Comparison of ENCODE assay signal across 14 cellular contexts in the genomic region with DNA sequence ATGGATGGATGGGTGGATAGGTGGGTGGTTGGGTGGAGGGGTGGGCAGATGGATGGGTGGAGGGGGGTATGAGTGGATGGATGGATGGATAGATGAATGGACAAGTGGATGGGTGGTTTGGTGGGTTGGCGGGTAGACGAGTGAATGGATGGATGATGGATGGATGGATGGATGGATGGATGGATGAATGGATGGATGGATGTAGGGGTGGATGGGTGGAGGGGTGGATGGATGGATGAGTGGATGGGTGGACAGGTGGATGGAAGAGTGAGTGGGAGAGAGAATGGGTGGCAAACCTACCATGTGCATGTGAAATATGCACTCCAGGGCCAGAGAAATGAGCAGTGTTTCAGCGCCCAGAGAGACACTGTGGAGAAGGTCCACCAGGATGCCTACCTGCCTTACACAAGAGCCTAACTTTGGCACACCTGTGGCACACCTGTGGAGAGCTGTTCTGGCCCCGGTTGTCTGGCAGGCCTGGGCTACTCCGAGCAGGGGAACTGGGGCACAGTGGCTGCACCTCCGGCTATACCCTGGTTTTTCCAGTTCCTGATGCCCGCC. TPM values are rescaled to one million over a fixed set of nuclear protein-coding genes. Genes with fewer than 3 reads are reported as not detected.
A peak's percentile ranks its signal among the peaks of the same experiment; 100 is the strongest.
DNase-seq lines count a peak whose midpoint lies in the region; ATAC-seq, FAIRE-seq and TF ChIP-seq lines count a peak whose summit lies in the region.
"Had no signal": no experiment of that assay in that cellular context is flagged by ENCODE, and none has a peak within 500 bp of the region (broad histone marks: within the 10 kb centered on the region; RNA-seq: fewer than 3 reads in every experiment).

No MANE protein-coding gene starts in this region.

- H2AFZ ChIP-seq in endothelial cell of umbilical vein (ENCODE audit: low read depth, low read length) = no peak overlapping the region

- H3K27me3 ChIP-seq in heart left ventricle = no peaks in the 10 kb centered on the region
- no peaks in the 10 kb centered on the region for H3K27me3 ChIP-seq in endothelial cell of umbilical vein (ENCODE audit: control insufficient read depth in 2 of 2, insufficient read depth in 2 of 2, low read length in 2 of 2)
- peaks cover 0 to 2% of the 10 kb centered on the region in 2 donors for H3K27me3 ChIP-seq in mucosa of rectum (ENCODE audit: control insufficient read depth in 2 of 2, insufficient read depth in 2 of 2, low read length in 2 of 2)
- H3K27me3 ChIP-seq in uterus = no peaks in the 10 kb centered on the region
- H3K27me3 ChIP-seq: MG63 had no signal

- CTCF ChIA-PET in endothelial cell of umbilical vein (lab: Charles Lee) = interaction anchor here (1.0 to 6.9 kb wide), 4 partner anchors 39 to 64 kb away, joined by 5 to 39 read pairs (median 23); no protein-coding TSS in a partner anchor

- no peak overlapping the region for H3K4me2 ChIP-seq in endothelial cell of umbilical vein (ENCODE audit: insufficient read depth, low read length)

- no TSS peak for BruUV-seq in endothelial cell of umbilical vein (replicated peaks; lab: Mats Ljungman, UMichigan)

- TF ChIP-seq POLR2A in heart left ventricle (IDR thresholded peaks at IDR 0.05) (no peak), endothelial cell of umbilical vein (IDR thresholded peaks at IDR 0.05; ENCODE audit: low read depth, low read length) (no peak), uterus (IDR thresholded peaks at IDR 0.05) (no peak)

- DNase-seq in heart left ventricle = no peak
- no peak for DNase-seq in Right ventricle myocardium inferior (ENCODE audit: missing footprints)
- no peak for DNase-seq in endothelial cell of umbilical vein (ENCODE audit: low read depth, low spot score)
- peak in 1 of 2 donors; percentile 30 for DNase-seq in uterus
- DNase-seq in activated effector memory CD4-positive, alpha-beta T cell treated with anti-CD3 and anti-CD28 coated beads, Interleukin-2, amount 50 U/mL, for 16 hours = no peak
- DNase-seq in NCI-H82 treated with DMSO at 0.1 percent for 48 hours (lab: John Stamatoyannopoulos, UW; ENCODE audit: unreplicated experiment) = no peak
- DNase-seq: activated CD8-positive, alpha-beta T cell treated with anti-CD3 and anti-CD28 coated beads, Interleukin-2, amount 10 ng/mL, durations not matched to agents 7 days and 5 days; CD4-positive, alpha-beta memory T cell; MG63; NCI-H187 treated with DMSO at 0.1 percent for 48 hours; stimulated activated CD4-positive, alpha-beta T cell treated with anti-CD3 and anti-CD28 coated beads, Interleukin-15, amount 100 ng/mL, for 24 hours had no signal

- intact Hi-C loops in heart left ventricle (cut with DNase I) (no loop called here), Right ventricle myocardium inferior (cut with DNase I) (no loop called here), endothelial cell of umbilical vein (cut with micrococcal nuclease) (no loop called here), uterus (cut with DNase I; ENCODE audit: low total_unique reads) (no loop called here)

- H3K9me3 ChIP-seq in heart left ventricle = no peaks in the 10 kb centered on the region
- no peaks in the 10 kb centered on the region for H3K9me3 ChIP-seq in endothelial cell of umbilical vein (replicated peaks; ENCODE audit: control insufficient read depth, insufficient read depth, low read length)
- no peaks in the 10 kb centered on the region for H3K9me3 ChIP-seq in mucosa of rectum (ENCODE audit: control insufficient read depth in 2 of 2, low read length in 2 of 2)
- no peaks in the 10 kb centered on the region for H3K9me3 ChIP-seq in uterus
- H3K9me3 ChIP-seq: MG63 had no signal

- dilution Hi-C loops in endothelial cell of umbilical vein (cut with MboI; ENCODE audit: extremely low pct_ligation_motif_present, low sequenced_read_pairs) = no loop called here

- H3K4me3 ChIP-seq in heart left ventricle (no peak overlapping the region), endothelial cell of umbilical vein (replicated peaks in 1 of 3; ENCODE audit: insufficient read depth in 1 of 3, low read depth in 1 of 3, low read length in 3 of 3) (no peak overlapping the region), mucosa of rectum (ENCODE audit: low read length in 2 of 2) (no peak overlapping the region), uterus (no peak overlapping the region)
- H3K4me3 ChIP-seq: MG63 had no signal

- no peak overlapping the region for H3K9ac ChIP-seq in endothelial cell of umbilical vein (replicated peaks; ENCODE audit: extremely low read depth, insufficient read depth, low read length)
- peak overlapping the region in 1 of 2 donors; percentile 47 for H3K9ac ChIP-seq in mucosa of rectum (ENCODE audit: low read depth in 1 of 2, low read length in 2 of 2)

- H3K36me3 ChIP-seq in heart left ventricle (peaks cover under 1 to 42% (median 16%) of the 10 kb centered on the region in 9 donors), endothelial cell of umbilical vein (ENCODE audit: control insufficient read depth in 2 of 2, extremely low read depth in 1 of 2, insufficient read depth in 2 of 2, low read length in 2 of 2) (peaks cover 22 to 31% of the 10 kb centered on the region in 2 experiments), mucosa of rectum (ENCODE audit: control insufficient read depth in 2 of 2, insufficient read depth in 2 of 2, low read length in 2 of 2) (peaks cover 7 to 10% of the 10 kb centered on the region in 2 donors), uterus (no peaks in the 10 kb centered on the region)

- H3K27ac ChIP-seq in heart left ventricle (peak overlapping the region; percentile 85 to 99 (median 93)), endothelial cell of umbilical vein (ENCODE audit: insufficient read depth, low read depth, low read length) (peak overlapping the region; percentile 99), mucosa of rectum (ENCODE audit: low read depth in 2 of 2, low read length in 2 of 2) (peak overlapping the region; percentile 82 to 84), uterus (peak overlapping the region; percentile 94 to 98)

- ATAC-seq in heart left ventricle (no peak), Right ventricle myocardium inferior (no peak), HG03108 (IDR thresholded peaks at IDR 0.05; ENCODE audit: unreplicated experiment) (no peak)
- ATAC-seq: activated CD8-positive, alpha-beta T cell treated with anti-CD3 and anti-CD28 coated beads, Interleukin-2, amount 10 ng/mL, durations not matched to agents 7 days and 5 days had no signal

- H4K20me1 ChIP-seq in endothelial cell of umbilical vein (replicated peaks; ENCODE audit: control insufficient read depth, extremely low read depth, insufficient read depth, low read length) = no peaks in the 10 kb centered on the region

- TF ChIP-seq CTCF in heart left ventricle (IDR thresholded peaks at IDR 0.05) (no peak), endothelial cell of umbilical vein (IDR thresholded peaks at IDR 0.05; ENCODE audit: extremely low read depth in 1 of 2, insufficient read depth in 1 of 2, low read depth in 1 of 2, low read length in 2 of 2) (no peak), uterus (IDR thresholded peaks at IDR 0.05) (no peak)

- no peak for FAIRE-seq in endothelial cell of umbilical vein (lab: Jason Lieb, UNC)

- no peaks in the 10 kb centered on the region for H3K9me1 ChIP-seq in endothelial cell of umbilical vein (replicated peaks; ENCODE audit: control insufficient read depth, extremely low read depth, insufficient read depth, low read length)

- 91 to 96% (median 94%) methylated on average over 6 to 7 of the region's 7 CpGs for WGBS in heart left ventricle, 4 donors

- H3K79me2 ChIP-seq in endothelial cell of umbilical vein (ENCODE audit: control insufficient read depth, insufficient read depth, low read length) = peaks cover 87% of the 10 kb centered on the region

- POLR2A ChIA-PET in endothelial cell of umbilical vein (lab: Charles Lee) = interaction anchor here (1.4 to 1.7 kb wide), 2 partner anchors 11 to 13 kb away, joined by 3 to 5 read pairs; partner anchors contain the start of gene EPHA2

- H3K4me1 ChIP-seq in heart left ventricle = peaks cover 31 to 95% (median 88%) of the 10 kb centered on the region in 12 donors
- H3K4me1 ChIP-seq in endothelial cell of umbilical vein (ENCODE audit: control insufficient read depth, extremely low read depth, insufficient read depth, low read length) = peaks cover 97% of the 10 kb centered on the region
- peaks cover 30 to 36% of the 10 kb centered on the region in 2 donors for H3K4me1 ChIP-seq in mucosa of rectum (ENCODE audit: control insufficient read depth in 2 of 2, insufficient read depth in 2 of 2, low read length in 2 of 2)
- H3K4me1 ChIP-seq in uterus = peaks cover 23 to 52% of the 10 kb centered on the region in 2 donors

TF ChIP-seq in endothelial cell of umbilical vein, 7 proteins besides CTCF, POLR2A, EP300 and RAD21:
- no peak for TF ChIP-seq JUN (IDR thresholded peaks at IDR 0.05; ENCODE audit: borderline replicate concordance, insufficient read depth, insufficient read length, low read depth)
- no peak for TF ChIP-seq FOS (IDR thresholded peaks at IDR 0.05; ENCODE audit: borderline replicate concordance, insufficient read depth, low read length)
- TF ChIP-seq, protein P1, sequence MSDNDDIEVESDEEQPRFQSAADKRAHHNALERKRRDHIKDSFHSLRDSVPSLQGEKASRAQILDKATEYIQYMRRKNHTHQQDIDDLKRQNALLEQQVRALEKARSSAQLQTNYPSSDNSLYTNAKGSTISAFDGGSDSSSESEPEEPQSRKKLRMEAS (IDR thresholded peaks at IDR 0.05; ENCODE audit: insufficient read depth, insufficient read length) = no peak
- TF ChIP-seq GATA2 (IDR thresholded peaks at IDR 0.05; ENCODE audit: insufficient read depth, insufficient read length, low read depth, low read length) = no peak
- TF ChIP-seq POLR2AphosphoS5 (IDR thresholded peaks at IDR 0.05; ENCODE audit: insufficient read depth, low read depth, low read length) = no peak
- no peak for TF ChIP-seq EZH2 (IDR thresholded peaks at IDR 0.05; ENCODE audit: borderline replicate concordance, low read depth, low read length, severe bottlenecking)
- TF ChIP-seq MYC (IDR thresholded peaks at IDR 0.05; ENCODE audit: low read depth, low read length) = no peak

RNA-seq across cellular contexts. Expression of gene EPHA2, which starts 12.8 kb away (rescaled TPM):
- 10 to 100 TPM in 8 of 9 donors, 1 to 10 TPM in 1; 7.6 to 34.7 (median 14.8) TPM for total RNA-seq in heart left ventricle
- 10 to 100 TPM in 1 of 2 donors, 1 to 10 TPM in 1; 5.6 to 14.0 TPM for polyA plus RNA-seq in heart left ventricle
- 7.3 TPM for total RNA-seq in Right ventricle myocardium inferior
- total RNA-seq in endothelial cell of umbilical vein = 125 and 141 TPM in 2 replicates
- polyA plus RNA-seq in endothelial cell of umbilical vein = 147 and 169 TPM in 2 replicates
- polyA plus RNA-seq in endothelial cell of umbilical vein (2011; cell fraction: cytosol; rRNA removed) = 95.2 and 120 TPM in 2 replicates
- polyA plus RNA-seq in endothelial cell of umbilical vein (2011; cell fraction: nucleus; rRNA removed) = 126 and 152 TPM in 2 replicates
- polyA plus RNA-seq in endothelial cell of umbilical vein (2012) = 107 and 115 TPM in 2 replicates
- polyA minus RNA-seq in endothelial cell of umbilical vein = 132 and 164 TPM in 2 replicates
- polyA minus RNA-seq in endothelial cell of umbilical vein (2011; cell fraction: cytosol; rRNA and poly(A)+ RNA removed) = 42.6 TPM
- polyA minus RNA-seq in endothelial cell of umbilical vein (2011; cell fraction: nucleus; rRNA and poly(A)+ RNA removed) = 47.6 and 68.5 TPM in 2 replicates
- 10 to 100 TPM in 2 of 4 donors, 1 to 10 TPM in 2; 2.4 to 32.9 (median 16.3) TPM for total RNA-seq in uterus
- total RNA-seq: activated CD8-positive, alpha-beta T cell treated with anti-CD3 and anti-CD28 coated beads, Interleukin-2, amount 10 ng/mL, durations not matched to agents 7 days and 5 days; activated T-helper 1 cell treated with anti-CD3 and anti-CD28 coated beads, Interleukin-12 subunit alpha, Interleukin-12 subunit beta, Interleukin-2, Interleukin-4 antibody, amounts not matched to agents 30 ng/mL and 10 ng/mL and 1 ng/mL, durations not matched to agents 14 hours and 24 hours and 36 hours; CD4-positive, alpha-beta memory T cell had no signal
- polyA plus RNA-seq: CD4-positive, alpha-beta memory T cell had no signal
